2 cellular contexts compared by ENCODE assay signal in genomic region chr2:121076501-121076820, GRCh38.
TF ChIP-seq lines count a peak whose summit lies in the region.

No MANE protein-coding gene starts in this region.

TF ChIP-seq in GM23338, 12 proteins besides CTCF, POLR2A, EP300 and RAD21 (continued from another document):
- TF ChIP-seq ZNF462 (CRISPR knock-in tag; IDR thresholded peaks at IDR 0.05), result no peak
- no peak for TF ChIP-seq ETS1 (IDR thresholded peaks at IDR 0.05)
TF ChIP-seq in GM23338: peak in this region for 0.

TF ChIP-seq in H1, 55 proteins besides CTCF, POLR2A, EP300 and RAD21 (continued from another document):
- TF ChIP-seq ATF3 (IDR thresholded peaks at IDR 0.05; ENCODE audit: insufficient read depth, low read depth, low read length) (no peak), EGR1 (IDR thresholded peaks at IDR 0.05; ENCODE audit: borderline replicate concordance, low read depth, low read length) (no peak), GABPA (IDR thresholded peaks at IDR 0.05; ENCODE audit: borderline replicate concordance, insufficient read depth, low read length) (no peak), SIN3A (conservative IDR thresholded peaks at IDR 0.05 in 1 of 2, IDR thresholded peaks at IDR 0.05 in 1 of 2; ENCODE audit: low read depth in 1 of 2, low read length in 2 of 2) (no peak), HDAC2 (IDR thresholded peaks at IDR 0.05; ENCODE audit: borderline replicate concordance in 1 of 2, low read depth in 2 of 2, low read length in 2 of 2) (no peak), ASH2L (IDR thresholded peaks at IDR 0.05; ENCODE audit: low read length) (no peak), CHD7 (IDR thresholded peaks at IDR 0.05; ENCODE audit: insufficient replicate concordance, low read length) (no peak)
